8 cellular contexts compared by ENCODE assay signal in the genomic region with DNA sequence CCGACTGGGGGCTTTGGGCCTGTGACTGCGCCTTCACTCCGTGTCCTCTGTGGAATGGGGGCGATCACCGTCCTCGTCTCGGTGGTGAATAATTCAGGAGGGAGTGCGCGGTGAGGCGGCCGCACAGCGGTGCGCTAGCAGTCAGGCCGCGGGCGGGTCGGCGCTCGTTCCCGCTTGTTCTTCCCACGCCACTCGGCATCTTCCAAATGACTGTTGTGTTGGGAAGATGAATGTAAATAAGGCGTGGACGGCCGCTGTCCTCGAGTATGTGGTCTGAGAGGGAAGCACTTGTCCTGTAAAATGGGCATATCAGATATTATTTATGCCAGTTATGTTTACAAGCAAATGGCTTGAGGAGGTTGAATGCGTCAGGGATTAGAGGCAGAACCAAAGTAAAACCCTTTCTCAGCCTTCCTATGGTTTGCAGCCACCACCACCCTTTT. TPM values are rescaled to one million over a fixed set of nuclear protein-coding genes. Genes with fewer than 3 reads are reported as not detected.
DNase-seq lines count a peak whose midpoint lies in the region; ATAC-seq and TF ChIP-seq lines count a peak whose summit lies in the region.

No MANE protein-coding gene starts in this region.

- intact Hi-C loops in IMR-90 (cut with micrococcal nuclease) (loop anchor here (1.0 kb wide), 2 partner anchors 56 to 87 kb away; a partner anchor contains a TSS), upper lobe of right lung (cut with DNase I) (no loop called here)

- POLR2A ChIA-PET in IMR-90 (lab: Charles Lee; ENCODE audit: unreplicated experiment): interaction anchor here (0.6 kb wide), 1 partner anchor 13 kb away, joined by 4 read pairs; no protein-coding TSS in a partner anchor

- peak overlapping the region; percentile 86 for H3K56ac ChIP-seq in IMR-90 (ENCODE audit: extremely low read depth, insufficient read depth, low read length)

- H3K79me1 ChIP-seq in IMR-90 (ENCODE audit: low read depth in 1 of 2, low read length in 2 of 2): peaks cover 4 to 27% of the 10 kb centered on the region in 2 experiments

- peak overlapping the region; percentile 92 for H4K5ac ChIP-seq in IMR-90 (ENCODE audit: low read depth, low read length)

- TF ChIP-seq CTCF in GM06990 (IDR thresholded peaks at IDR 0.05; ENCODE audit: insufficient read depth, low read length, poor library complexity, severe bottlenecking) (no peak), IMR-90 (conservative IDR thresholded peaks at IDR 0.05; ENCODE audit: low read depth, low read length) (no peak; the same call in 1 of the 2 replicates), lung (IDR thresholded peaks at IDR 0.05; ENCODE audit: control extremely low read depth, extremely low read depth) (no peak), upper lobe of right lung (IDR thresholded peaks at IDR 0.05) (no peak)

- H3K23ac ChIP-seq in IMR-90 (ENCODE audit: low read depth, low read length): peak overlapping the region; percentile 92

- peak overlapping the region; percentile 96 for H3K4me2 ChIP-seq in IMR-90 (ENCODE audit: low read depth, low read length)

- peak overlapping the region; percentile 41 for H2BK120ac ChIP-seq in IMR-90 (ENCODE audit: low read depth, low read length)

- peak overlapping the region; percentile 84 for H4K91ac ChIP-seq in IMR-90 (ENCODE audit: insufficient read depth, low read depth, low read length)

- no peak for TF ChIP-seq POLR2A in IMR-90 (IDR thresholded peaks at IDR 0.05; ENCODE audit: low read depth, low read length)

- H3K36me3 ChIP-seq in GM06990 (ENCODE audit: control insufficient read depth, insufficient read depth, low read length): no peaks in the 10 kb centered on the region; the same call in 1 of the 2 replicates
- H3K36me3 ChIP-seq in IMR-90 (ENCODE audit: control insufficient read depth, insufficient read depth, low read length): peaks cover 2% of the 10 kb centered on the region; the same call in 1 of the 2 replicates
- no peaks in the 10 kb centered on the region for H3K36me3 ChIP-seq in lung (ENCODE audit: control insufficient read depth in 2 of 2, insufficient read depth in 2 of 2, low read length in 2 of 2)
- peaks cover 20% of the 10 kb centered on the region for H3K36me3 ChIP-seq in upper lobe of right lung

- dilution Hi-C loops in IMR-90 (cut with HindIII; ENCODE audit: low sequenced_read_pairs, unreplicated experiment): no loop called here

- peak overlapping the region; percentile 86 for H3K9ac ChIP-seq in IMR-90 (ENCODE audit: low read depth, low read length)

- no peak for TF ChIP-seq RAD21 in IMR-90 (IDR thresholded peaks at IDR 0.05; ENCODE audit: low read length)

- peak overlapping the region; percentile 73 for H2AK5ac ChIP-seq in IMR-90 (ENCODE audit: low read depth, low read length)

- no peak for DNase-seq in GM06990 (ENCODE audit: extremely low read depth, insufficient read length)
- no peak for DNase-seq in IMR-90
- peak in 5 of 61 donors; percentile 57 to 74 (median 60) for DNase-seq in caudate nucleus (lab: John Stamatoyannopoulos, UW)
- DNase-seq in lung (ENCODE audit: low spot score): no peak
- DNase-seq in upper lobe of right lung: no peak
- no peak for DNase-seq in dermis blood vessel endothelial cell
- no peak for DNase-seq in NCI-H1436 treated with DMSO at 0.1 percent for 48 hours (lab: John Stamatoyannopoulos, UW)

- no peak overlapping the region for H2BK20ac ChIP-seq in IMR-90 (ENCODE audit: low read depth, low read length)

- peak overlapping the region; percentile 68 for H3K18ac ChIP-seq in IMR-90 (ENCODE audit: low read depth, low read length)

- TSS peak; percentile 85 for BruUV-seq in IMR-90 (replicated peaks; lab: Mats Ljungman, UMichigan)

- H2AK9ac ChIP-seq in IMR-90 (replicated peaks; ENCODE audit: low read depth, low read length, poor library complexity): peak overlapping the region; percentile 84

- H3K4me1 ChIP-seq in IMR-90 (ENCODE audit: control insufficient read depth, insufficient read depth, low read length) (no peaks in the 10 kb centered on the region), lung (ENCODE audit: control insufficient read depth in 2 of 2, insufficient read depth in 2 of 2, low read length in 2 of 2) (peaks cover 3 to 4% of the 10 kb centered on the region in 2 donors), upper lobe of right lung (peaks cover 9% of the 10 kb centered on the region)

- CTCF ChIA-PET in IMR-90 (lab: Yijun Ruan, JAX): interaction anchor here (0.6 kb wide), 1 partner anchor 65 kb away, joined by 3 read pairs; no protein-coding TSS in a partner anchor

- peaks cover 10% of the 10 kb centered on the region; the same call in 1 of the 2 replicates for H4K20me1 ChIP-seq in IMR-90 (ENCODE audit: insufficient read depth, low read length)

- no peaks in the 10 kb centered on the region for H3K9me3 ChIP-seq in IMR-90 (ENCODE audit: control insufficient read depth, insufficient read depth, low read length)
- no peaks in the 10 kb centered on the region for H3K9me3 ChIP-seq in lung (ENCODE audit: control insufficient read depth in 2 of 2, insufficient read depth in 1 of 2, low read length in 1 of 2)
- no peaks in the 10 kb centered on the region for H3K9me3 ChIP-seq in upper lobe of right lung

- H2AFZ ChIP-seq in IMR-90 (replicated peaks; ENCODE audit: low read length, poor library complexity): peak overlapping the region; percentile 94

- peak overlapping the region; percentile 84 for H3K4ac ChIP-seq in IMR-90 (ENCODE audit: low read depth, low read length)

- ATAC-seq in GM21528 (IDR thresholded peaks at IDR 0.05; ENCODE audit: low FRiP score, unreplicated experiment) (peak; percentile 38), IMR-90 (ENCODE audit: low read depth) (peak; percentile 58), lung (ENCODE audit: insufficient read depth, low FRiP score) (peak; percentile 28), upper lobe of right lung (peak; percentile 48)

- H3K14ac ChIP-seq in IMR-90 (replicated peaks; ENCODE audit: low read depth, low read length): peak overlapping the region; percentile 87

- peak overlapping the region; percentile 77 for H2BK5ac ChIP-seq in IMR-90 (ENCODE audit: low read depth, low read length, poor library complexity, severe bottlenecking)

- H3K4me3 ChIP-seq in GM06990 (replicated peaks; ENCODE audit: low read depth, low read length) (peak overlapping the region; percentile 96), IMR-90 (ENCODE audit: insufficient read depth, low read depth, low read length) (peak overlapping the region; percentile 78), lung (peak overlapping the region; percentile 64), upper lobe of right lung (peak overlapping the region; percentile 88)

- H3K27ac ChIP-seq in IMR-90 (ENCODE audit: insufficient read depth, low read length): peak overlapping the region; percentile 88
- peak overlapping the region; percentile 97 for H3K27ac ChIP-seq in caudate nucleus (ENCODE audit: low read depth, low read length)
- peak overlapping the region; percentile 91 to 96 for H3K27ac ChIP-seq in lung (ENCODE audit: low read depth in 1 of 2, low read length in 1 of 2)
- H3K27ac ChIP-seq in upper lobe of right lung: peak overlapping the region; percentile 96

- in situ Hi-C loops in IMR-90 (cut with MboI; ENCODE audit: low sequenced_read_pairs): no loop called here

- H3K27me3 ChIP-seq in GM06990 (replicated peaks; ENCODE audit: control insufficient read depth, insufficient read depth, low read length) (no peaks in the 10 kb centered on the region), IMR-90 (ENCODE audit: control insufficient read depth, insufficient read depth, low read length) (no peaks in the 10 kb centered on the region), lung (ENCODE audit: control insufficient read depth, insufficient read depth) (no peaks in the 10 kb centered on the region), upper lobe of right lung (no peaks in the 10 kb centered on the region)

- whole genome bisulfite sequencing in IMR-90 (ENCODE audit: extremely low coverage in 2 of 2, insufficient read length in 1 of 2), 2 experiments: 0% methylated on average over 3 of the region's 27 CpGs; no CpG with 5 or more reads in 1 of the 2 experiments
- WGBS in lung, 2 donors: 2% methylated on average over 27 of the region's 27 CpGs

- H4K8ac ChIP-seq in IMR-90 (ENCODE audit: low read depth in 2 of 2, low read length in 2 of 2): peak overlapping the region; percentile 98

- H3K9me1 ChIP-seq in IMR-90 (ENCODE audit: insufficient read depth, low read length): peaks cover 5% of the 10 kb centered on the region

- no peak overlapping the region for H2BK15ac ChIP-seq in IMR-90 (ENCODE audit: low read depth, low read length)

TF ChIP-seq in IMR-90, 13 proteins besides CTCF, POLR2A, EP300 and RAD21 (continues in another document):
- TF ChIP-seq CEBPB (IDR thresholded peaks at IDR 0.05; ENCODE audit: low read depth, low read length): no peak
- no peak for TF ChIP-seq CHD1 (IDR thresholded peaks at IDR 0.05; ENCODE audit: low read depth, low read length)
- TF ChIP-seq MAFK (IDR thresholded peaks at IDR 0.05; ENCODE audit: low read depth, low read length): no peak

RNA-seq across cellular contexts. Expression of a gene that starts 0.6 kb away (rescaled TPM):
- 31.5 and 41.1 TPM in 2 replicates for total RNA-seq in IMR-90 (2012; rRNA removed)
- 14.3 and 16.2 TPM in 2 replicates for polyA plus RNA-seq in IMR-90 (2012; rRNA removed)
- polyA plus RNA-seq in IMR-90 (2012; cell fraction: cytosol; rRNA removed): 3.5 and 5.8 TPM in 2 replicates
- 3.2 and 8.5 TPM in 2 replicates for polyA plus RNA-seq in IMR-90 (2012; cell fraction: nucleus; rRNA removed; ENCODE audit: low replicate concordance)
- 10 to 100 TPM; 55.5 to 56.1 TPM for total RNA-seq in lung
- 10 to 100 TPM; 11.7 to 26.2 TPM for polyA plus RNA-seq in lung
- 58.7 TPM for total RNA-seq in upper lobe of right lung
- total RNA-seq in dermis blood vessel endothelial cell: 55.3 and 59.1 TPM in 2 replicates

RNA-seq across cellular contexts. Expression of a gene that starts 53.9 kb away (rescaled TPM):
- total RNA-seq in IMR-90 (2012; rRNA removed) (not detected in 2 replicates), lung (under 1 TPM; 0.37 to 0.92 TPM), upper lobe of right lung (0.55 TPM), dermis blood vessel endothelial cell (0.05 and 0.51 TPM in 2 replicates)
- polyA plus RNA-seq in IMR-90 (2012; rRNA removed) (not detected in 2 replicates), lung (under 1 TPM; 0.45 to 0.77 TPM)
- not detected in 2 replicates for polyA plus RNA-seq in IMR-90 (2012; cell fraction: cytosol; rRNA removed)
- not detected in 2 replicates for polyA plus RNA-seq in IMR-90 (2012; cell fraction: nucleus; rRNA removed; ENCODE audit: low replicate concordance)

RNA-seq across cellular contexts. Expression of a gene that starts 55.9 kb away (rescaled TPM):
- 21.5 and 23.3 TPM in 2 replicates for total RNA-seq in IMR-90 (2012; rRNA removed)
- 19.3 and 21.9 TPM in 2 replicates for polyA plus RNA-seq in IMR-90 (2012; rRNA removed)
- 13.9 and 41.4 TPM in 2 replicates for polyA plus RNA-seq in IMR-90 (2012; cell fraction: cytosol; rRNA removed)
- polyA plus RNA-seq in IMR-90 (2012; cell fraction: nucleus; rRNA removed; ENCODE audit: low replicate concordance): 8.6 and 22.4 TPM in 2 replicates
- 10 to 100 TPM; 52.3 to 62.1 TPM for total RNA-seq in lung
- 10 to 100 TPM; 22.3 to 32.7 TPM for polyA plus RNA-seq in lung
- 77.5 TPM for total RNA-seq in upper lobe of right lung
- total RNA-seq in dermis blood vessel endothelial cell: 26.5 and 34.9 TPM in 2 replicates
